ENCODE assay signal across 25 cellular contexts in the genomic region with DNA sequence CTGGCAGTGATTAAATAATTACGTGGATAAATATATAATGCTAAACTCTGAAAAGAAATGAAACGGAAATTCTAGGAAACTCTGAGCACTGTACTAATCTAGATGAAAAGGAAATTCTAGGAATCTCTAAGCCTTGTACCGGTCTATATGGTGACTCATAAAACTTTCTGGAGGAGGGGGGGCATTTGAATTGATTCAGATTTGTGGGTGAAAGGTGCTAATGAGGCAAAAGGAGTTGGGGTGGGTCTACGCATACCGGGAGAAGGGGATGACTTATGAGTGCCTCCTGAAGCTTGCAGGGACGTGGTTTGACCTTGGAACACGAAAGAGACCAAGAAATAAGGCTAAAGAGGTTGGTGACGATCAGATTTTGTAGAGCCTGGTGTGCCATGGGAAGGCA.
"Had no signal": no experiment of that assay in that cellular context is flagged by ENCODE, and none has a peak within 500 bp of the region (broad histone marks: within the 10 kb centered on the region; RNA-seq: fewer than 3 reads in every experiment).

No MANE protein-coding gene starts in this region.

- H3K4me3 Mint-ChIP-seq: activated CD4-positive, alpha-beta T cell treated with anti-CD3 and anti-CD28 coated beads, Interleukin-2, amount 10 ng/mL, durations not matched to agents 7 days and 5 days; activated naive CD4-positive, alpha-beta T cell treated with anti-CD3 and anti-CD28 coated beads, Interleukin-2, amount 10 ng/mL, durations not matched to agents 7 days and 5 days; activated naive CD8-positive, alpha-beta T cell treated with anti-CD3 and anti-CD28 coated beads for 36 hours; activated T-helper 1 cell treated with anti-CD3 and anti-CD28 coated beads, Interleukin-12 subunit alpha, Interleukin-12 subunit beta, Interleukin-2, Interleukin-4 antibody, amounts not matched to agents 30 ng/mL and 10 ng/mL and 1 ng/mL, durations not matched to agents 14 hours and 24 hours and 36 hours; IgD-negative memory B cell had no signal

- H3K36me3 Mint-ChIP-seq: activated naive CD8-positive, alpha-beta T cell treated with anti-CD3 and anti-CD28 coated beads for 36 hours; IgD-negative memory B cell had no signal

- H3K27me3 Mint-ChIP-seq: activated CD4-positive, alpha-beta T cell treated with anti-CD3 and anti-CD28 coated beads, Interleukin-2, amount 10 ng/mL, durations not matched to agents 7 days and 5 days; activated naive CD4-positive, alpha-beta T cell treated with anti-CD3 and anti-CD28 coated beads, Interleukin-2, amount 10 ng/mL, durations not matched to agents 7 days and 5 days; activated naive CD8-positive, alpha-beta T cell treated with anti-CD3 and anti-CD28 coated beads for 36 hours had no signal

- H3K9me3 Mint-ChIP-seq: activated naive CD8-positive, alpha-beta T cell treated with anti-CD3 and anti-CD28 coated beads for 36 hours had no signal

- DNase-seq: activated CD4-positive, alpha-beta T cell treated with anti-CD3 and anti-CD28 coated beads for 1 hour; activated CD4-positive, alpha-beta T cell treated with anti-CD3 and anti-CD28 coated beads, Interleukin-2, amount 10 ng/mL, durations not matched to agents 7 days and 5 days; activated CD8-positive, alpha-beta memory T cell treated with anti-CD3 and anti-CD28 coated beads for 24 hours; activated gamma-delta T cell treated with Interleukin-2 at 50 U/mL for 16 hours; activated naive CD4-positive, alpha-beta T cell treated with anti-CD3 and anti-CD28 coated beads, Interleukin-2, amount 10 ng/mL, durations not matched to agents 7 days and 5 days; activated naive CD8-positive, alpha-beta T cell treated with anti-CD3 and anti-CD28 coated beads for 36 hours; aorta; caudate nucleus; colonic mucosa; KG1; NCI-H1048; NCI-H1417 treated with DMSO at 0.1 percent for 48 hours; NCI-H1694; NCI-H2029 treated with DMSO at 0.1 percent for 48 hours; NCI-H345; NCI-H510A; NCI-H526 treated with DMSO at 0.1 percent for 48 hours; NCI-H82; RPMI8226; SK-N-SH; SW 1271 had no signal

- H3K27ac Mint-ChIP-seq: activated CD4-positive, alpha-beta T cell treated with anti-CD3 and anti-CD28 coated beads, Interleukin-2, amount 10 ng/mL, durations not matched to agents 7 days and 5 days; activated naive CD4-positive, alpha-beta T cell treated with anti-CD3 and anti-CD28 coated beads, Interleukin-2, amount 10 ng/mL, durations not matched to agents 7 days and 5 days; activated naive CD8-positive, alpha-beta T cell treated with anti-CD3 and anti-CD28 coated beads for 36 hours; activated T-helper 1 cell treated with anti-CD3 and anti-CD28 coated beads, Interleukin-12 subunit alpha, Interleukin-12 subunit beta, Interleukin-2, Interleukin-4 antibody, amounts not matched to agents 30 ng/mL and 10 ng/mL and 1 ng/mL, durations not matched to agents 14 hours and 24 hours and 36 hours; IgD-negative memory B cell had no signal

- ATAC-seq: Panc1, Right ventricle myocardium inferior had no signal
